ENCODE assay signal across 19 cellular contexts in genomic region chr15:61118885-61119284, GRCh38.
DNase-seq lines count a peak whose midpoint lies in the region; TF ChIP-seq lines count a peak whose summit lies in the region.
"Had no signal": no experiment of that assay in that cellular context is flagged by ENCODE, and none has a peak within 500 bp of the region (broad histone marks: within the 10 kb centered on the region; RNA-seq: fewer than 3 reads in every experiment).

No MANE protein-coding gene starts in this region.

- no peak for TF ChIP-seq POLR2A in esophagus muscularis mucosa (IDR thresholded peaks at IDR 0.05; ENCODE audit: low read depth)

- no peaks in the 10 kb centered on the region for H3K36me3 Mint-ChIP-seq in activated naive CD4-positive, alpha-beta T cell treated with anti-CD3 and anti-CD28 coated beads, Interleukin-2, amount 10 ng/mL, durations not matched to agents 7 days and 5 days
- H3K36me3 Mint-ChIP-seq: CD8-positive, alpha-beta T cell; stimulated activated memory B cell treated with anti-CD40 and anti-IgM and Interleukin-4, amounts not matched to agents 10 μg/mL and 1 μg/mL and 100 μg/mL, for 72 hours had no signal

- no peak overlapping the region for H2AFZ ChIP-seq in OCI-LY7 (ENCODE audit: low read length)

- H3K36me3 ChIP-seq in OCI-LY7 (ENCODE audit: insufficient read depth, low read length) = no peaks in the 10 kb centered on the region
- no peaks in the 10 kb centered on the region for H3K36me3 ChIP-seq in esophagus muscularis mucosa
- H3K36me3 ChIP-seq: upper lobe of left lung had no signal

- intact Hi-C loops in OCI-LY7 (cut with micrococcal nuclease; ENCODE audit: unreplicated experiment) = no loop called here
- intact Hi-C loops in esophagus muscularis mucosa (cut with DNase I) = no loop called here

- H3K27ac ChIP-seq in OCI-LY7 (ENCODE audit: low read depth, low read length, poor library complexity, severe bottlenecking) = no peak overlapping the region
- no peak overlapping the region for H3K27ac ChIP-seq in esophagus muscularis mucosa (replicated peaks in 1 of 4)
- H3K27ac ChIP-seq: coronary artery, upper lobe of left lung had no signal

- no peaks in the 10 kb centered on the region for H3K27me3 ChIP-seq in esophagus muscularis mucosa
- H3K27me3 ChIP-seq: upper lobe of left lung had no signal

- H3K4me2 ChIP-seq in OCI-LY7 (ENCODE audit: low read length) = no peak overlapping the region

- 85% methylated on average over 11 of the region's 11 CpGs for WGBS in esophagus muscularis mucosa

- H3K9me3 Mint-ChIP-seq in activated naive CD4-positive, alpha-beta T cell treated with anti-CD3 and anti-CD28 coated beads, Interleukin-2, amount 10 ng/mL, durations not matched to agents 7 days and 5 days = no peaks in the 10 kb centered on the region
- H3K9me3 Mint-ChIP-seq: CD8-positive, alpha-beta T cell; nephron progenitor cell; stimulated activated memory B cell treated with anti-CD40 and anti-IgM and Interleukin-4, amounts not matched to agents 10 μg/mL and 1 μg/mL and 100 μg/mL, for 72 hours had no signal

- no peaks in the 10 kb centered on the region for H3K4me1 ChIP-seq in OCI-LY7 (ENCODE audit: insufficient read depth, low read length, poor library complexity, severe bottlenecking)
- peaks cover 0 to 17% (median 7%) of the 10 kb centered on the region in 4 donors for H3K4me1 ChIP-seq in esophagus muscularis mucosa
- H3K4me1 ChIP-seq: upper lobe of left lung had no signal

- no peaks in the 10 kb centered on the region for H3K9me3 ChIP-seq in OCI-LY7 (ENCODE audit: low read length)
- H3K9me3 ChIP-seq in esophagus muscularis mucosa = no peaks in the 10 kb centered on the region
- H3K9me3 ChIP-seq: upper lobe of left lung had no signal

- TF ChIP-seq CTCF in OCI-LY7 (conservative IDR thresholded peaks at IDR 0.05; ENCODE audit: low read length) (peak; percentile 63), esophagus muscularis mucosa (IDR thresholded peaks at IDR 0.05) (no peak)

- no peaks in the 10 kb centered on the region for H4K20me1 ChIP-seq in OCI-LY7 (ENCODE audit: insufficient read depth, low read length)

- H3K4me3 Mint-ChIP-seq in activated naive CD4-positive, alpha-beta T cell treated with anti-CD3 and anti-CD28 coated beads, Interleukin-2, amount 10 ng/mL, durations not matched to agents 7 days and 5 days = no peak overlapping the region
- H3K4me3 Mint-ChIP-seq: CD8-positive, alpha-beta T cell; stimulated activated memory B cell treated with anti-CD40 and anti-IgM and Interleukin-4, amounts not matched to agents 10 μg/mL and 1 μg/mL and 100 μg/mL, for 72 hours had no signal

- H3K79me2 ChIP-seq in OCI-LY7 (ENCODE audit: insufficient read depth, low read depth, low read length) = no peaks in the 10 kb centered on the region

- DNase-seq in DMS53 (lab: John Stamatoyannopoulos, UW) (peak; percentile 20), DMS53 treated with DMSO at 0.1 percent for 48 hours (lab: John Stamatoyannopoulos, UW; ENCODE audit: unreplicated experiment) (no peak), OCI-LY7 (ENCODE audit: low spot score) (no peak), esophagus muscularis mucosa (ENCODE audit: extremely low spot score) (peak; percentile 79), retina (peak; percentile 49), foreskin melanocyte (no peak)
- no peak for DNase-seq in stimulated activated CD4-positive, alpha-beta T cell treated with anti-CD3 and anti-CD28 coated beads, Interleukin-1b, Interleukin-23, amount 100 ng/mL, for 48 hours
- DNase-seq in activated naive CD4-positive, alpha-beta T cell treated with anti-CD3 and anti-CD28 coated beads, Interleukin-2, amount 10 ng/mL, durations not matched to agents 7 days and 5 days = no peak
- DNase-seq: 8988T; activated CD4-positive, alpha-beta T cell treated with anti-CD3 and anti-CD28 coated beads, Interleukin-2, amount 50 U/mL, for 4 hours; amniotic stem cell; CD8-positive, alpha-beta T cell; GF-D8; mammary epithelial cell; nephron progenitor cell; upper lobe of left lung had no signal

- BruUV-seq in OCI-LY7 (replicated peaks; lab: Mats Ljungman, UMichigan) = no TSS peak

- no peaks in the 10 kb centered on the region for H3K9me2 ChIP-seq in OCI-LY7 (ENCODE audit: insufficient read depth, low read length)

- no peak for TF ChIP-seq EP300 in esophagus muscularis mucosa (IDR thresholded peaks at IDR 0.05)

- CTCF ChIA-PET in OCI-LY7 (lab: Charles Lee; ENCODE audit: unreplicated experiment) = no interaction called here
- CTCF ChIA-PET in activated naive CD4-positive, alpha-beta T cell treated with anti-CD3 and anti-CD28 coated beads, Interleukin-2, amount 10 ng/mL, durations not matched to agents 7 days and 5 days (lab: Charles Lee) = interaction anchor here (0.7 to 0.9 kb wide), 2 partner anchors 28 to 31 kb away, joined by 3 read pairs; no protein-coding TSS in a partner anchor

- POLR2A ChIA-PET in OCI-LY7 (lab: Charles Lee) = interaction anchor here (0.7 kb wide), 1 partner anchor 13 kb away, joined by 3 read pairs; no protein-coding TSS in a partner anchor

- H3K27me3 Mint-ChIP-seq in activated naive CD4-positive, alpha-beta T cell treated with anti-CD3 and anti-CD28 coated beads, Interleukin-2, amount 10 ng/mL, durations not matched to agents 7 days and 5 days = peaks cover 14% of the 10 kb centered on the region

- no peaks in the 10 kb centered on the region for H3K4me1 Mint-ChIP-seq in activated naive CD4-positive, alpha-beta T cell treated with anti-CD3 and anti-CD28 coated beads, Interleukin-2, amount 10 ng/mL, durations not matched to agents 7 days and 5 days
- H3K4me1 Mint-ChIP-seq: IgD-negative memory B cell; stimulated activated memory B cell treated with anti-CD40 and anti-IgM and Interleukin-4, amounts not matched to agents 10 μg/mL and 1 μg/mL and 100 μg/mL, for 72 hours had no signal

- no peak overlapping the region for H3K27ac Mint-ChIP-seq in activated naive CD4-positive, alpha-beta T cell treated with anti-CD3 and anti-CD28 coated beads, Interleukin-2, amount 10 ng/mL, durations not matched to agents 7 days and 5 days
- H3K27ac Mint-ChIP-seq: CD8-positive, alpha-beta T cell; IgD-negative memory B cell; stimulated activated memory B cell treated with anti-CD40 and anti-IgM and Interleukin-4, amounts not matched to agents 10 μg/mL and 1 μg/mL and 100 μg/mL, for 72 hours had no signal

- no peak overlapping the region for H3K4me3 ChIP-seq in OCI-LY7 (ENCODE audit: low read depth, low read length, poor library complexity, severe bottlenecking)
- no peak overlapping the region for H3K4me3 ChIP-seq in esophagus muscularis mucosa
- H3K4me3 ChIP-seq: coronary artery, upper lobe of left lung had no signal

Comparison
In these comparisons a context has a peak if more than half of its experiments do, and no peak if none do; other contexts are left out.
1. DNase-seq: peak in DMS53 (single experiment), esophagus muscularis mucosa (single experiment) and retina (single experiment); none in DMS53 treated with DMSO at 0.1 percent for 48 hours (single experiment), OCI-LY7 (single experiment), foreskin melanocyte (single experiment), stimulated activated CD4-positive, alpha-beta T cell treated with anti-CD3 and anti-CD28 coated beads, Interleukin-1b, Interleukin-23, amount 100 ng/mL, for 48 hours (single experiment) and activated naive CD4-positive, alpha-beta T cell treated with anti-CD3 and anti-CD28 coated beads, Interleukin-2, amount 10 ng/mL, durations not matched to agents 7 days and 5 days (single experiment).